Comparison of ENCODE assay signal across 1 cellular context in genomic region chr1:9606458-9606857, GRCh38.
TF ChIP-seq lines count a peak whose summit lies in the region.

No MANE protein-coding gene starts in this region.

TF ChIP-seq in HepG2, 621 proteins besides CTCF, POLR2A, EP300 and RAD21 (continued from another document):
- TF ChIP-seq PBX2 (CRISPR knock-in tag; IDR thresholded peaks at IDR 0.05) (no peak), ZNF296 (CRISPR knock-in tag; conservative IDR thresholded peaks at IDR 0.05) (no peak), AGO2 (optimal IDR thresholded peaks at IDR 0.05; ENCODE audit: low read depth, low read length) (peak; percentile 24)
